ENCODE assay signal across 9 cellular contexts in the genomic region with DNA sequence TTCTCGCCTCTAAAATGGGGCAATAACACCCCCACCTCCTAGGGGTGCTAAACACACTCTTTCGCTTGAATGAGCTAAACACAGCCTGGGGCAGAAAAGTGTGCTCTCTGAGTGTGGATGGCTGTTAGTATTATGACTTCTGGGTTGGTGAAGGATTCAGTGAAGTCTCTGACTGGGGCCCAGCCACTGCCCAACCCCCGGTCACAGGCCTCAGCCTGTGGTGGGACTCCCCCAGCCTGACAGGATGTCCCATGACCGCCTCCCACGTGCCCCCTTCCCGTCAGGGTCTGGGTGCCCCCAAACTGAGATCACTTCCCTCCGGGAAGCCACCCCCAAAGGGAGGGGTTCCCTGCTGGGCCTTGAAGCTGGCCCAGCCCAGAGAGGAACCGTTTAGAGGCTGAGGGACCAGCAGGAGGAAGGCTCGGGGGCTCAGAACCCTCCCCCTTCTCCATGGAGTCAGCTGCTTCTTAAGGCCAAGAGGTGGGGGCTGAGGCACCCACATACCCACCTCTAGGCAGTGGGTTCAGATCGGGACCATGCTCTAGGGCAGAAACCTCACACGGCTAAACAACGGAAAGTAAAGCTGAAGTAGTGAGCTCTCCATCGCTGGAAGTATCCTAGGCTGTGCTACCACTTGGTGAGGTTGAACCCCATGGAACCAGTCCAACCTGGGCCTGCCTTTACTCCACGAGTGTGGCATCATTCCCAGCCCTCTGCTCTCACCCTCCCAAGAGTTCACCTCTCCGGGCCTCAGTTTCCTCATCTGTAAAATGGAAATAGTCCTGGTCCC.
DNase-seq lines count a peak whose midpoint lies in the region; ATAC-seq lines count a peak whose summit lies in the region.
"Had no signal": no experiment of that assay in that cellular context is flagged by ENCODE, and none has a peak within 500 bp of the region (broad histone marks: within the 10 kb centered on the region; RNA-seq: fewer than 3 reads in every experiment).

No MANE protein-coding gene starts in this region.

- no peaks in the 10 kb centered on the region for H3K27me3 Mint-ChIP-seq in activated naive CD8-positive, alpha-beta T cell treated with anti-CD3 and anti-CD28 coated beads, Interleukin-2, amount 50 U/mL, for 24 hours

- H3K4me1 Mint-ChIP-seq in activated naive CD8-positive, alpha-beta T cell treated with anti-CD3 and anti-CD28 coated beads, Interleukin-2, amount 50 U/mL, for 24 hours = peaks cover 68% of the 10 kb centered on the region

- no peaks in the 10 kb centered on the region for H3K9me3 Mint-ChIP-seq in activated naive CD8-positive, alpha-beta T cell treated with anti-CD3 and anti-CD28 coated beads, Interleukin-2, amount 50 U/mL, for 24 hours

- no peaks in the 10 kb centered on the region for H3K36me3 Mint-ChIP-seq in activated naive CD8-positive, alpha-beta T cell treated with anti-CD3 and anti-CD28 coated beads, Interleukin-2, amount 50 U/mL, for 24 hours (ENCODE audit: low read depth)

- peak; percentile 42 to 44 for ATAC-seq in activated CD4-positive, CD25-positive, alpha-beta regulatory T cell treated with anti-CD3 and anti-CD28 coated beads, Interleukin-2, amount 50 U/mL, for 24 hours
- peak; percentile 84 for ATAC-seq in activated naive CD8-positive, alpha-beta T cell treated with anti-CD3 and anti-CD28 coated beads, Interleukin-2, amount 50 U/mL, for 24 hours

- peak overlapping the region; percentile 65 for H3K4me3 Mint-ChIP-seq in activated naive CD8-positive, alpha-beta T cell treated with anti-CD3 and anti-CD28 coated beads, Interleukin-2, amount 50 U/mL, for 24 hours

- peak overlapping the region; percentile 79 for H3K27ac Mint-ChIP-seq in activated naive CD8-positive, alpha-beta T cell treated with anti-CD3 and anti-CD28 coated beads, Interleukin-2, amount 50 U/mL, for 24 hours

- no peak for DNase-seq in activated CD4-positive, CD25-positive, alpha-beta regulatory T cell (lab: John Stamatoyannopoulos, UW)
- peak; percentile 43 to 59 for DNase-seq in Kasumi-1 (lab: John Stamatoyannopoulos, UW)
- DNase-seq in activated naive CD8-positive, alpha-beta T cell treated with anti-CD3 and anti-CD28 coated beads, Interleukin-2, amount 50 U/mL, for 24 hours = peak; percentile 78
- DNase-seq in stimulated activated CD8-positive, alpha-beta memory T cell treated with anti-CD3 and anti-CD28 coated beads, Interleukin-7, amount 100 ng/mL, for 48 hours (ENCODE audit: extremely low read depth in 1 of 2, low read depth in 1 of 2) = peak; percentile 53 to 83
- no peak for DNase-seq in NCI-H2171 (lab: John Stamatoyannopoulos, UW)
- no peak for DNase-seq in NCI-H2081 (lab: John Stamatoyannopoulos, UW)
- no peak for DNase-seq in DMS53 treated with DMSO at 0.1 percent for 48 hours (lab: John Stamatoyannopoulos, UW; ENCODE audit: unreplicated experiment)
- DNase-seq: 8988T had no signal

Comparison
In these comparisons a context has a peak if more than half of its experiments do, and no peak if none do; other contexts are left out.
1. DNase-seq: peak in Kasumi-1 (2 of 2), activated naive CD8-positive, alpha-beta T cell treated with anti-CD3 and anti-CD28 coated beads, Interleukin-2, amount 50 U/mL, for 24 hours (single experiment) and stimulated activated CD8-positive, alpha-beta memory T cell treated with anti-CD3 and anti-CD28 coated beads, Interleukin-7, amount 100 ng/mL, for 48 hours (2 of 2); none in activated CD4-positive, CD25-positive, alpha-beta regulatory T cell (0 of 4), NCI-H2171 (single experiment), NCI-H2081 (0 of 2) and DMS53 treated with DMSO at 0.1 percent for 48 hours (single experiment).